Comparison of ENCODE assay signal across 20 cellular contexts in the genomic region with DNA sequence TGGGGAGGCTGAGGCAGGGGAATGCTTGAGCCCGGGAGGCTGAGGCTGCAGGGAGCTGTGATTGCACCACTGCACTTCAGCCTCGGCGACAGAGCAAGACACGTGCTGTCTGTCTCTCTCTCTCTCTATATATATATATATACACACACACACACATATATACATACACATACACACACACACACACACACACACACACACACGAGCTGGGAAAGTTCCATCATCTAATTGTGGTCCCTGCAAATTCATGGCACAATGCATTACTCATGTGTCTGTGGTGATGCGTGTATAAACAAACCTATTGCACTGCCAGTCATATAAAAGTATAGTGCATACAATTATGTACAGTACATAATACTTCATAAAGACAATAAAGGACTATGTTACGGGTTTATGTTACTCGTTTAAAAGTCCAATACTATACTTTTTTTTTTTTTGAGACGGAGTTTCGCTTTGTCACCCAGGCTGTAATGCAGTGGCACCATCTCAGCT. TPM values are rescaled to one million over a fixed set of nuclear protein-coding genes. Genes with fewer than 3 reads are reported as not detected.
DNase-seq lines count a peak whose midpoint lies in the region; ATAC-seq, FAIRE-seq and TF ChIP-seq lines count a peak whose summit lies in the region.
"Had no signal": no experiment of that assay in that cellular context is flagged by ENCODE, and none has a peak within 500 bp of the region (broad histone marks: within the 10 kb centered on the region; RNA-seq: fewer than 3 reads in every experiment).

No MANE protein-coding gene starts in this region.

- H3K9me3 ChIP-seq in suprapubic skin: no peaks in the 10 kb centered on the region
- H3K9me3 ChIP-seq: BE2C had no signal

- no peaks in the 10 kb centered on the region for H3K27me3 ChIP-seq in bronchial epithelial cell (ENCODE audit: control insufficient read depth, insufficient read depth, low read length)
- no peaks in the 10 kb centered on the region for H3K27me3 ChIP-seq in suprapubic skin
- H3K27me3 ChIP-seq: BE2C had no signal

- no peaks in the 10 kb centered on the region for H3K4me1 ChIP-seq in suprapubic skin
- H3K4me1 ChIP-seq: BE2C had no signal

- no peak for TF ChIP-seq CTCF in bronchial epithelial cell (IDR thresholded peaks at IDR 0.05; ENCODE audit: insufficient read depth, low read length, severe bottlenecking)
- TF ChIP-seq CTCF in suprapubic skin (IDR thresholded peaks at IDR 0.05): no peak

- H3K4me3 Mint-ChIP-seq in activated naive CD8-positive, alpha-beta T cell: no peak overlapping the region
- H3K4me3 Mint-ChIP-seq in activated naive CD8-positive, alpha-beta T cell treated with anti-CD3 and anti-CD28 coated beads, Interleukin-2, amount 50 U/mL, for 24 hours: no peak overlapping the region
- H3K4me3 Mint-ChIP-seq: CD4-positive, alpha-beta memory T cell had no signal

- no peak overlapping the region for H3K4me3 ChIP-seq in bronchial epithelial cell (ENCODE audit: low read depth, low read length)
- no peak overlapping the region for H3K4me3 ChIP-seq in suprapubic skin

- H3K36me3 ChIP-seq in bronchial epithelial cell (ENCODE audit: control insufficient read depth, insufficient read depth, low read length): no peaks in the 10 kb centered on the region
- H3K36me3 ChIP-seq in suprapubic skin: peaks cover 4% of the 10 kb centered on the region

- H3K27ac Mint-ChIP-seq in activated naive CD8-positive, alpha-beta T cell: peak overlapping the region; percentile 38
- no peak overlapping the region for H3K27ac Mint-ChIP-seq in activated naive CD8-positive, alpha-beta T cell treated with anti-CD3 and anti-CD28 coated beads, Interleukin-2, amount 50 U/mL, for 24 hours

- ATAC-seq in activated naive CD8-positive, alpha-beta T cell treated with anti-CD3 and anti-CD28 coated beads, Interleukin-2, amount 50 U/mL, for 24 hours: no peak
- no peak for ATAC-seq in esophagus mucosa
- ATAC-seq in HG03025 (IDR thresholded peaks at IDR 0.05; ENCODE audit: low FRiP score, unreplicated experiment): no peak

- no peak for TF ChIP-seq EP300 in suprapubic skin (IDR thresholded peaks at IDR 0.05)

- 90% methylated on average over 10 of the region's 10 CpGs for WGBS in suprapubic skin

- H3K27ac ChIP-seq in suprapubic skin: no peak overlapping the region

- peaks cover 4% of the 10 kb centered on the region for H3K9me3 Mint-ChIP-seq in activated naive CD8-positive, alpha-beta T cell (ENCODE audit: low read depth)
- H3K9me3 Mint-ChIP-seq in activated naive CD8-positive, alpha-beta T cell treated with anti-CD3 and anti-CD28 coated beads, Interleukin-2, amount 50 U/mL, for 24 hours: no peaks in the 10 kb centered on the region

- no peak for TF ChIP-seq POLR2A in suprapubic skin (IDR thresholded peaks at IDR 0.05)

- no peak for FAIRE-seq in bronchial epithelial cell (lab: Jason Lieb, UNC)
- FAIRE-seq: GM12891 had no signal

- DNase-seq in activated naive CD8-positive, alpha-beta T cell treated with anti-CD3 and anti-CD28 coated beads, Interleukin-2, amount 50 U/mL, for 24 hours: no peak
- DNase-seq in bronchial epithelial cell (ENCODE audit: low read depth): peak; percentile 15
- peak; percentile 33 for DNase-seq in iris pigment epithelial cell (ENCODE audit: low read depth)
- no peak for DNase-seq in SW480 (ENCODE audit: low spot score)
- DNase-seq in suprapubic skin (ENCODE audit: low spot score in 2 of 2): no peak
- DNase-seq: 8988T; BE2C; CD4-positive, alpha-beta memory T cell; DMS79 treated with DMSO at 0.1 percent for 48 hours; GF-D8; NCI-H187 treated with DMSO at 0.1 percent for 48 hours; NCI-H345; NCI-H526 treated with DMSO at 0.1 percent for 48 hours; OCI-M1; RPMI8226; SIG-M5 had no signal

- H3K36me3 Mint-ChIP-seq in activated naive CD8-positive, alpha-beta T cell: peaks cover 14% of the 10 kb centered on the region
- peaks cover 40% of the 10 kb centered on the region for H3K36me3 Mint-ChIP-seq in activated naive CD8-positive, alpha-beta T cell treated with anti-CD3 and anti-CD28 coated beads, Interleukin-2, amount 50 U/mL, for 24 hours (ENCODE audit: low read depth)

- H3K4me1 Mint-ChIP-seq in activated naive CD8-positive, alpha-beta T cell (ENCODE audit: low read depth): peaks cover 15% of the 10 kb centered on the region
- H3K4me1 Mint-ChIP-seq in activated naive CD8-positive, alpha-beta T cell treated with anti-CD3 and anti-CD28 coated beads, Interleukin-2, amount 50 U/mL, for 24 hours: peaks cover 3% of the 10 kb centered on the region

- H3K27me3 Mint-ChIP-seq in activated naive CD8-positive, alpha-beta T cell: no peaks in the 10 kb centered on the region
- H3K27me3 Mint-ChIP-seq in activated naive CD8-positive, alpha-beta T cell treated with anti-CD3 and anti-CD28 coated beads, Interleukin-2, amount 50 U/mL, for 24 hours: no peaks in the 10 kb centered on the region
- H3K27me3 Mint-ChIP-seq: CD4-positive, alpha-beta memory T cell had no signal

RNA-seq across cellular contexts. Expression of a gene that starts 36.6 kb away (rescaled TPM):
- 15.1 and 20.0 TPM in 2 replicates for total RNA-seq in bronchial epithelial cell
- 6.8 TPM for total RNA-seq in esophagus mucosa
- total RNA-seq in suprapubic skin: 1 to 10 TPM; 4.7 to 6.5 (median 6.0) TPM

Comparison
In these comparisons a context has a peak if more than half of its experiments do, and no peak if none do; other contexts are left out.
1. DNase-seq: peak in bronchial epithelial cell (single experiment) and iris pigment epithelial cell (single experiment); none in activated naive CD8-positive, alpha-beta T cell treated with anti-CD3 and anti-CD28 coated beads, Interleukin-2, amount 50 U/mL, for 24 hours (single experiment), SW480 (single experiment) and suprapubic skin (0 of 2).